12 cellular contexts compared by ENCODE assay signal in genomic region chr3:141307351-141308059, GRCh38.
DNase-seq lines count a peak whose midpoint lies in the region; ATAC-seq lines count a peak whose summit lies in the region.
"Had no signal": no experiment of that assay in that cellular context is flagged by ENCODE, and none has a peak within 500 bp of the region (broad histone marks: within the 10 kb centered on the region; RNA-seq: fewer than 3 reads in every experiment).

No MANE protein-coding gene starts in this region.

- peak overlapping the region; percentile 68 for H3K4me3 Mint-ChIP-seq in activated T-cell treated with anti-CD3 and anti-CD28 coated beads, Interleukin-2, amount 50 U/mL, for 4 hours
- H3K4me3 Mint-ChIP-seq in dendritic cell treated with granulocyte-macrophage colony-stimulating factor and Interleukin-4, amounts not matched to agents 40 ng/mL and 50 ng/mL, for 4 days: no peak overlapping the region
- H3K4me3 Mint-ChIP-seq: nephron progenitor cell had no signal

- peak overlapping the region; percentile 50 for H3K27ac Mint-ChIP-seq in dendritic cell treated with granulocyte-macrophage colony-stimulating factor and Interleukin-4, amounts not matched to agents 40 ng/mL and 50 ng/mL, for 4 days
- H3K27ac Mint-ChIP-seq: nephron progenitor cell had no signal

- DNase-seq in stimulated activated CD4-positive, alpha-beta T cell treated with anti-CD3 and anti-CD28 coated beads, Interleukin-12 subunit alpha, Interleukin-12 subunit beta, amount 100 ng/mL, for 4 hours: peak; percentile 21
- no peak for DNase-seq in stimulated activated CD4-positive, alpha-beta T cell treated with anti-CD3 and anti-CD28 coated beads, Interleukin-4, amount 100 ng/mL, for 1 hour
- DNase-seq in activated T-cell treated with anti-CD3 and anti-CD28 coated beads, Interleukin-2, amount 50 U/mL, for 4 hours: no peak
- no peak for DNase-seq in HPDE6-E6E7 (ENCODE audit: extremely low spot score)
- no peak for DNase-seq in occipital lobe (lab: John Stamatoyannopoulos, UW)
- no peak for DNase-seq in germinal center (ENCODE audit: low spot score)
- DNase-seq: EL, hippocampal formation, NCI-H345, nephron progenitor cell had no signal

- peaks cover 58% of the 10 kb centered on the region for H3K4me1 Mint-ChIP-seq in activated T-cell treated with anti-CD3 and anti-CD28 coated beads, Interleukin-2, amount 50 U/mL, for 4 hours (ENCODE audit: low read depth)
- H3K4me1 Mint-ChIP-seq in dendritic cell treated with granulocyte-macrophage colony-stimulating factor and Interleukin-4, amounts not matched to agents 40 ng/mL and 50 ng/mL, for 4 days (ENCODE audit: low read depth): peaks cover 55% of the 10 kb centered on the region

- no peaks in the 10 kb centered on the region for H3K36me3 Mint-ChIP-seq in activated T-cell treated with anti-CD3 and anti-CD28 coated beads, Interleukin-2, amount 50 U/mL, for 4 hours (ENCODE audit: insufficient read depth)
- H3K36me3 Mint-ChIP-seq in dendritic cell treated with granulocyte-macrophage colony-stimulating factor and Interleukin-4, amounts not matched to agents 40 ng/mL and 50 ng/mL, for 4 days (ENCODE audit: low read depth): peaks cover 5% of the 10 kb centered on the region

- no peaks in the 10 kb centered on the region for H3K9me3 Mint-ChIP-seq in activated T-cell treated with anti-CD3 and anti-CD28 coated beads, Interleukin-2, amount 50 U/mL, for 4 hours
- no peaks in the 10 kb centered on the region for H3K9me3 Mint-ChIP-seq in dendritic cell treated with granulocyte-macrophage colony-stimulating factor and Interleukin-4, amounts not matched to agents 40 ng/mL and 50 ng/mL, for 4 days
- H3K9me3 Mint-ChIP-seq: nephron progenitor cell had no signal

- intact Hi-C loops in dendritic cell treated with granulocyte-macrophage colony-stimulating factor and Interleukin-4, amounts not matched to agents 40 ng/mL and 50 ng/mL, for 4 days (cut with micrococcal nuclease): no loop called here

- ATAC-seq in activated T-cell treated with anti-CD3 and anti-CD28 coated beads, Interleukin-2, amount 50 U/mL, for 4 hours: no peak
- no peak for ATAC-seq in GM19455 (IDR thresholded peaks at IDR 0.05; ENCODE audit: unreplicated experiment)

- no peaks in the 10 kb centered on the region for H3K27me3 Mint-ChIP-seq in activated T-cell treated with anti-CD3 and anti-CD28 coated beads, Interleukin-2, amount 50 U/mL, for 4 hours (ENCODE audit: low read depth)
- no peaks in the 10 kb centered on the region for H3K27me3 Mint-ChIP-seq in dendritic cell treated with granulocyte-macrophage colony-stimulating factor and Interleukin-4, amounts not matched to agents 40 ng/mL and 50 ng/mL, for 4 days
